8 cellular contexts compared by ENCODE assay signal in genomic region chr14:89349196-89350008, GRCh38.
DNase-seq lines count a peak whose midpoint lies in the region; ATAC-seq, FAIRE-seq and TF ChIP-seq lines count a peak whose summit lies in the region.

No MANE protein-coding gene starts in this region.

- no peak for TF ChIP-seq POLR2A in gastroesophageal sphincter (IDR thresholded peaks at IDR 0.05)
- TF ChIP-seq POLR2A in suprapubic skin (IDR thresholded peaks at IDR 0.05), result no peak

- ATAC-seq in gastroesophageal sphincter (peak; percentile 37), omental fat pad (ENCODE audit: low FRiP score) (no peak)
- no peak for ATAC-seq in activated T-cell treated with anti-CD3 and anti-CD28 coated beads, Interleukin-2, amount 50 U/mL, for 4 hours

- H3K4me3 Mint-ChIP-seq in activated T-cell treated with anti-CD3 and anti-CD28 coated beads, Interleukin-2, amount 50 U/mL, for 4 hours, result no peak overlapping the region

- WGBS in gastroesophageal sphincter (ENCODE audit: low coverage in 1 of 2), 2 donors, result 38 to 49% methylated on average over 5 to 7 of the region's 8 CpGs
- WGBS in suprapubic skin, result 97% methylated on average over 8 of the region's 8 CpGs

- peak; percentile 100 for DNase-seq in NCI-H748 (lab: John Stamatoyannopoulos, UW; ENCODE audit: unreplicated experiment)
- peak; percentile 76 for DNase-seq in putamen (ENCODE audit: low spot score)
- DNase-seq in activated T-cell treated with anti-CD3 and anti-CD28 coated beads, Interleukin-2, amount 50 U/mL, for 4 hours, result no peak
- DNase-seq in suprapubic skin (ENCODE audit: low spot score in 2 of 2), result no peak
- DNase-seq in omental fat pad (ENCODE audit: low spot score), result no peak
- DNase-seq in RCC 7860 (ENCODE audit: low spot score), result no peak

- H3K36me3 ChIP-seq in KOPT-K1 (ENCODE audit: insufficient read depth, low read length) (peaks cover 34% of the 10 kb centered on the region), gastroesophageal sphincter (peaks cover 0 to 17% of the 10 kb centered on the region in 2 donors), suprapubic skin (peaks cover 30% of the 10 kb centered on the region)

- H3K27me3 ChIP-seq in gastroesophageal sphincter (no peaks in the 10 kb centered on the region), suprapubic skin (no peaks in the 10 kb centered on the region)

- H3K36me3 Mint-ChIP-seq in activated T-cell treated with anti-CD3 and anti-CD28 coated beads, Interleukin-2, amount 50 U/mL, for 4 hours (ENCODE audit: insufficient read depth), result peaks cover 38% of the 10 kb centered on the region

- peaks cover 50% of the 10 kb centered on the region for H3K4me1 Mint-ChIP-seq in activated T-cell treated with anti-CD3 and anti-CD28 coated beads, Interleukin-2, amount 50 U/mL, for 4 hours (ENCODE audit: low read depth)

- H3K9me3 ChIP-seq in KOPT-K1 (ENCODE audit: insufficient read depth, low read length, poor library complexity, severe bottlenecking), result no peaks in the 10 kb centered on the region
- H3K9me3 ChIP-seq in gastroesophageal sphincter, result no peaks in the 10 kb centered on the region
- H3K9me3 ChIP-seq in suprapubic skin, result no peaks in the 10 kb centered on the region

- FAIRE-seq in RCC 7860 (lab: Jason Lieb, UNC), result no peak

- no peaks in the 10 kb centered on the region for H3K9me3 Mint-ChIP-seq in activated T-cell treated with anti-CD3 and anti-CD28 coated beads, Interleukin-2, amount 50 U/mL, for 4 hours

- H3K4me1 ChIP-seq in gastroesophageal sphincter (peaks cover 14 to 58% (median 23%) of the 10 kb centered on the region in 3 donors), suprapubic skin (peaks cover 22% of the 10 kb centered on the region)

- no peak for TF ChIP-seq EP300 in gastroesophageal sphincter (IDR thresholded peaks at IDR 0.05)
- TF ChIP-seq EP300 in suprapubic skin (IDR thresholded peaks at IDR 0.05), result no peak

- H3K27me3 Mint-ChIP-seq in activated T-cell treated with anti-CD3 and anti-CD28 coated beads, Interleukin-2, amount 50 U/mL, for 4 hours (ENCODE audit: low read depth), result no peaks in the 10 kb centered on the region

- H3K4me3 ChIP-seq in gastroesophageal sphincter (no peak overlapping the region), suprapubic skin (no peak overlapping the region)

- peak overlapping the region; percentile 85 for H3K27ac ChIP-seq in KOPT-K1 (ENCODE audit: low read depth, low read length, poor library complexity, severe bottlenecking)
- H3K27ac ChIP-seq in gastroesophageal sphincter, result peak overlapping the region; percentile 3 to 47 (median 25)
- H3K27ac ChIP-seq in suprapubic skin, result no peak overlapping the region

- TF ChIP-seq CTCF in gastroesophageal sphincter (IDR thresholded peaks at IDR 0.05) (no peak), suprapubic skin (IDR thresholded peaks at IDR 0.05) (no peak), omental fat pad (IDR thresholded peaks at IDR 0.05) (no peak)

Comparison
In these comparisons a context has a peak if more than half of its experiments do, and no peak if none do; other contexts are left out.
1. DNase-seq: peak in NCI-H748 (single experiment) and putamen (single experiment); none in activated T-cell treated with anti-CD3 and anti-CD28 coated beads, Interleukin-2, amount 50 U/mL, for 4 hours (single experiment), suprapubic skin (0 of 2), omental fat pad (single experiment) and RCC 7860 (single experiment).